Comparison of ENCODE assay signal across 10 cellular contexts in the genomic region with DNA sequence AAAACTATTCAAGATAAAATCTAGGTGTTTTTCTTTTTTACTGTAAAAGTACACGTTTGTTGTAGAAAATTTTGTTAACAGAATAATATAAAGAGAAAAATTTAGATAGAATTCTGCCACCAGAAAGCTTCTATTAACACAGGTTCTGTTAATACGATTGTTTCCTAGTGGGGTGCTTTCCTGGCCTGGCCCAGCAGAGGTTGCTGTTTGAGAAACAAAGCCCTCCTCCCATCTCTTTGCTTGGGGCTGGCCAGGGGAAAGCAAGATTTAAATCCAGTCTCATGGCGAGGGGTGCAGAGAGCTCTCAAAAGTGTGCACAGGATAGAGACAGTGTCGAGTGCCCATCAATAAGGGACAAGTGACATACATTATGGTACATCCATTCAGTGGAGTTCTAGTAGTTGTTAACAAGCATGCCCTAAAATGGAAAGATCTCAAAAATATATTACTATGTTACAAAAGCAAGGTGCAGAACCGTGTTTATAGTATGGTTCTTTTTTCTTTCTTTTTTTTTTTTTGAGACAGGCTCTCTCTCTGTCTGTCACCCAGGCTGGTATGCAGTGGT. TPM values are rescaled to one million over a fixed set of nuclear protein-coding genes. Genes with fewer than 3 reads are reported as not detected.
DNase-seq lines count a peak whose midpoint lies in the region; ATAC-seq and TF ChIP-seq lines count a peak whose summit lies in the region.
"Had no signal": no experiment of that assay in that cellular context is flagged by ENCODE, and none has a peak within 500 bp of the region (broad histone marks: within the 10 kb centered on the region; RNA-seq: fewer than 3 reads in every experiment).

No MANE protein-coding gene starts in this region.

- no peak overlapping the region for H3K27ac ChIP-seq in tibial artery

- H3K9me3 ChIP-seq in BE2C: no peaks in the 10 kb centered on the region
- no peaks in the 10 kb centered on the region for H3K9me3 ChIP-seq in tibial artery

- H3K27me3 ChIP-seq in BE2C: no peaks in the 10 kb centered on the region
- H3K27me3 ChIP-seq in tibial artery: peaks cover 0 to 13% of the 10 kb centered on the region in 2 donors

- H3K4me1 ChIP-seq in BE2C (no peaks in the 10 kb centered on the region), tibial artery (no peaks in the 10 kb centered on the region)

- in situ Hi-C loops in KBM-7 (cut with MboI; ENCODE audit: low pct_unique_long_range_greater_than_20kb, low sequenced_read_pairs): no loop called here

- no peaks in the 10 kb centered on the region for H3K36me3 ChIP-seq in BE2C
- no peaks in the 10 kb centered on the region for H3K36me3 ChIP-seq in tibial artery

- TF ChIP-seq CTCF in BE2C (IDR thresholded peaks at IDR 0.05; ENCODE audit: low read depth, low read length): peak; percentile 50
- TF ChIP-seq CTCF in fibroblast of villous mesenchyme (IDR thresholded peaks at IDR 0.05; ENCODE audit: insufficient read depth, low read depth, low read length): peak; percentile 55
- TF ChIP-seq CTCF in tibial artery (IDR thresholded peaks at IDR 0.05): no peak

- no peak for DNase-seq in BE2C
- DNase-seq in NCI-H82 treated with DMSO at 0.1 percent for 48 hours (lab: John Stamatoyannopoulos, UW; ENCODE audit: unreplicated experiment): peak; percentile 36
- DNase-seq in fibroblast of villous mesenchyme (ENCODE audit: low read depth): no peak
- DNase-seq in tibial artery: no peak
- no peak for DNase-seq in NCI-H345 treated with DMSO at 0.1 percent for 48 hours (lab: John Stamatoyannopoulos, UW; ENCODE audit: unreplicated experiment)
- no peak for DNase-seq in KBM-7

- H3K4me3 ChIP-seq in BE2C (ENCODE audit: low read depth, low read length): no peak overlapping the region
- no peak overlapping the region for H3K4me3 ChIP-seq in fibroblast of villous mesenchyme (ENCODE audit: low read depth, low read length)
- H3K4me3 ChIP-seq in tibial artery: no peak overlapping the region

- ATAC-seq in GM19438 (IDR thresholded peaks at IDR 0.05; ENCODE audit: low read depth, unreplicated experiment): peak; percentile 49
- ATAC-seq in HG03039 (IDR thresholded peaks at IDR 0.05; ENCODE audit: unreplicated experiment): no peak

- intact Hi-C loops in tibial artery (cut with DNase I; ENCODE audit: low total_unique reads): no loop called here

RNA-seq across cellular contexts. Expression of gene ACBD3, which starts 14.6 kb away (rescaled TPM):
- polyA plus RNA-seq in BE2C (2012; ENCODE audit: insufficient read depth, insufficient read length, low read depth): 67.4 TPM
- total RNA-seq in fibroblast of villous mesenchyme: 62.2 and 95.4 TPM in 2 replicates

RNA-seq across cellular contexts. Expression of gene MIXL1, which starts 22.4 kb away (rescaled TPM):
- not detected for polyA plus RNA-seq in BE2C (2012; ENCODE audit: insufficient read depth, insufficient read length, low read depth)
- 0.43 TPM in 1 of 2 replicates, not detected in the other for total RNA-seq in fibroblast of villous mesenchyme
- total RNA-seq: pulmonary artery endothelial cell had no signal
- polyA plus RNA-seq: esophagus had no signal

Comparison
In these comparisons a context has a peak if more than half of its experiments do, and no peak if none do; other contexts are left out.
1. CTCF ChIP-seq: peak in BE2C (single experiment) and fibroblast of villous mesenchyme (single experiment); none in tibial artery (0 of 2).